Comparison of ENCODE assay signal across 14 cellular contexts in genomic region chr14:61403411-61403810, GRCh38.
A peak's percentile ranks its signal among the peaks of the same experiment; 100 is the strongest.
DNase-seq lines count a peak whose midpoint lies in the region; ATAC-seq, FAIRE-seq and TF ChIP-seq lines count a peak whose summit lies in the region.
"Had no signal": no experiment of that assay in that cellular context is flagged by ENCODE, and none has a peak within 500 bp of the region (broad histone marks: within the 10 kb centered on the region; RNA-seq: fewer than 3 reads in every experiment).

No MANE protein-coding gene starts in this region.

- peak; percentile 41 for FAIRE-seq in keratinocyte (lab: Jason Lieb, UNC)

- CTCF ChIA-PET in PC-3 (lab: Charles Lee) = no interaction called here

- H3K79me2 ChIP-seq in DOHH2 (ENCODE audit: control insufficient read depth, low read length) (no peaks in the 10 kb centered on the region), PC-3 (ENCODE audit: low read length) (no peaks in the 10 kb centered on the region), keratinocyte (ENCODE audit: control insufficient read depth, insufficient read depth, low read length) (no peaks in the 10 kb centered on the region)

- peak overlapping the region; percentile 22 for H3K4me2 ChIP-seq in DOHH2 (ENCODE audit: low read length)
- no peak overlapping the region for H3K4me2 ChIP-seq in PC-3 (ENCODE audit: low read length)
- H3K4me2 ChIP-seq in keratinocyte (ENCODE audit: control insufficient read depth, extremely low read depth, insufficient read depth, low read depth, low read length) = no peak overlapping the region

- H3K9me2 ChIP-seq in DOHH2 (replicated peaks; ENCODE audit: control insufficient read depth, low read length) (no peaks in the 10 kb centered on the region), PC-3 (replicated peaks; ENCODE audit: low read length) (no peaks in the 10 kb centered on the region)

- no peaks in the 10 kb centered on the region for H3F3A ChIP-seq in DOHH2 (ENCODE audit: control insufficient read depth, insufficient read depth)
- no peaks in the 10 kb centered on the region for H3F3A ChIP-seq in PC-3 (ENCODE audit: low read length, unreplicated experiment)

- H3K4me1 ChIP-seq in DOHH2 (ENCODE audit: control insufficient read depth, low read length) = peaks cover 6% of the 10 kb centered on the region
- no peaks in the 10 kb centered on the region for H3K4me1 ChIP-seq in PC-3 (ENCODE audit: insufficient read depth, low read length)
- peaks cover 3% of the 10 kb centered on the region for H3K4me1 ChIP-seq in keratinocyte (ENCODE audit: control insufficient read depth, extremely low read depth, insufficient read depth, low read length)

- H3K9me3 ChIP-seq in DOHH2 (ENCODE audit: control insufficient read depth, insufficient read depth, low read length) = no peaks in the 10 kb centered on the region
- no peaks in the 10 kb centered on the region for H3K9me3 ChIP-seq in PC-3 (ENCODE audit: low read length)
- H3K9me3 ChIP-seq in keratinocyte (ENCODE audit: control insufficient read depth, low read depth, low read length) = no peaks in the 10 kb centered on the region

- H3K4me3 ChIP-seq in DOHH2 (ENCODE audit: low read length) (no peak overlapping the region), PC-3 (ENCODE audit: low read length) (no peak overlapping the region), keratinocyte (ENCODE audit: control insufficient read depth in 2 of 3, extremely low read depth in 1 of 3, insufficient read depth in 2 of 3, low read depth in 1 of 3, low read length in 3 of 3) (no peak overlapping the region)

- H4K20me1 ChIP-seq in DOHH2 (ENCODE audit: control insufficient read depth, insufficient read depth, low read depth, low read length) = no peaks in the 10 kb centered on the region
- H4K20me1 ChIP-seq in PC-3 (ENCODE audit: low read length) = no peaks in the 10 kb centered on the region
- H4K20me1 ChIP-seq in keratinocyte (ENCODE audit: control insufficient read depth, extremely low read depth, insufficient read depth, low read length) = no peaks in the 10 kb centered on the region

- POLR2A ChIA-PET in PC-3 (lab: Charles Lee; ENCODE audit: unreplicated experiment) = no interaction called here

- TF ChIP-seq CTCF in DOHH2 (IDR thresholded peaks at IDR 0.05; ENCODE audit: low read depth, low read length, poor library complexity, severe bottlenecking) = no peak
- TF ChIP-seq CTCF in GM20000 (IDR thresholded peaks at IDR 0.05; ENCODE audit: extremely low read depth, missing control alignments) = no peak
- no peak for TF ChIP-seq CTCF in PC-3 (conservative IDR thresholded peaks at IDR 0.05; ENCODE audit: low read depth, low read length)
- no peak for TF ChIP-seq CTCF in keratinocyte (optimal IDR thresholded peaks at IDR 0.05 in 1 of 3, IDR thresholded peaks at IDR 0.05 in 1 of 3, conservative IDR thresholded peaks at IDR 0.05 in 1 of 3; ENCODE audit: extremely low read depth in 1 of 3, insufficient read depth in 2 of 3, low read length in 3 of 3)

- H3K36me3 ChIP-seq in DOHH2 (ENCODE audit: control insufficient read depth, low read length) (no peaks in the 10 kb centered on the region), PC-3 (ENCODE audit: low read depth, low read length) (no peaks in the 10 kb centered on the region), keratinocyte (ENCODE audit: control insufficient read depth in 2 of 2, extremely low read depth in 1 of 2, insufficient read depth in 2 of 2, low read length in 2 of 2) (no peaks in the 10 kb centered on the region)

- peak; percentile 44 for DNase-seq in GM20000 (ENCODE audit: low spot score)
- DNase-seq in PC-3 = no peak
- no peak for DNase-seq in keratinocyte (ENCODE audit: low read depth, low spot score)
- no peak for DNase-seq in NCI-H1417 treated with DMSO at 0.1 percent for 48 hours (lab: John Stamatoyannopoulos, UW)
- DNase-seq in COLO829 (ENCODE audit: low spot score) = no peak
- DNase-seq: aorta; COR-L47; hippocampal formation; NCI-H1105 treated with DMSO at 0.1 percent for 48 hours; stimulated activated CD4-positive, alpha-beta T cell treated with anti-CD3 and anti-CD28 coated beads, Interleukin-4, amount 100 ng/mL, for 4 hours had no signal

- dilution Hi-C loops in keratinocyte (cut with MboI; ENCODE audit: extremely low pct_ligation_motif_present, low sequenced_read_pairs) = no loop called here

- no TSS peak for BruUV-seq in PC-3 (replicated peaks; lab: Mats Ljungman, UMichigan)

- intact Hi-C loops in PC-3 (cut with micrococcal nuclease) = no loop called here

- H3K27ac ChIP-seq in DOHH2 (ENCODE audit: low read depth, low read length) (no peak overlapping the region), PC-3 (ENCODE audit: low read length) (no peak overlapping the region), keratinocyte (ENCODE audit: control insufficient read depth, insufficient read depth, low read length) (no peak overlapping the region)

- H2AFZ ChIP-seq in PC-3 (ENCODE audit: low read length) = no peak overlapping the region
- no peak overlapping the region for H2AFZ ChIP-seq in keratinocyte (ENCODE audit: control insufficient read depth, low read length)

- peak; percentile 75 for ATAC-seq in PC-3
- no peak for ATAC-seq in HG03354 (IDR thresholded peaks at IDR 0.05; ENCODE audit: poor library complexity, severe bottlenecking, unreplicated experiment)
- no peak for ATAC-seq in GM18861 (IDR thresholded peaks at IDR 0.05; ENCODE audit: unreplicated experiment)
- ATAC-seq: SK-N-SH treated with all-trans-retinoic acid at 6 μM for 48 hours had no signal

- no peaks in the 10 kb centered on the region for H3K9me1 ChIP-seq in keratinocyte (ENCODE audit: control insufficient read depth, extremely low read depth, insufficient read depth, low read length)

- H3K27me3 ChIP-seq in DOHH2 (ENCODE audit: control insufficient read depth, low read length) (peaks cover 7% of the 10 kb centered on the region; the same call in 1 of the 2 replicates), PC-3 (ENCODE audit: low read length) (no peaks in the 10 kb centered on the region), keratinocyte (ENCODE audit: control insufficient read depth, extremely low read depth, insufficient read depth, low read length) (no peaks in the 10 kb centered on the region)

- no peak overlapping the region for H3K9ac ChIP-seq in PC-3 (ENCODE audit: low read length)
- no peak overlapping the region for H3K9ac ChIP-seq in keratinocyte (ENCODE audit: control insufficient read depth, extremely low read depth, insufficient read depth, low read length)
